ENCODE assay signal across 19 cellular contexts in genomic region chr2:62462211-62462610, GRCh38. TPM values are rescaled to one million over a fixed set of nuclear protein-coding genes. Genes with fewer than 3 reads are reported as not detected.
A peak's percentile ranks its signal among the peaks of the same experiment; 100 is the strongest.
DNase-seq lines count a peak whose midpoint lies in the region; ATAC-seq and TF ChIP-seq lines count a peak whose summit lies in the region.
"Had no signal": no experiment of that assay in that cellular context is flagged by ENCODE, and none has a peak within 500 bp of the region (broad histone marks: within the 10 kb centered on the region; RNA-seq: fewer than 3 reads in every experiment).

No MANE protein-coding gene starts in this region.

- no peaks in the 10 kb centered on the region for H3K4me1 Mint-ChIP-seq in stimulated activated naive CD8-positive, alpha-beta T cell treated with anti-CD3 and anti-CD28 coated beads, Interleukin-15, amount 100 ng/mL, for 72 hours
- peaks cover 47% of the 10 kb centered on the region for H3K4me1 Mint-ChIP-seq in nephron progenitor cell

- no peaks in the 10 kb centered on the region for H3K9me3 ChIP-seq in esophagus squamous epithelium
- H3K9me3 ChIP-seq in upper lobe of left lung = no peaks in the 10 kb centered on the region
- H3K9me3 ChIP-seq in testis = no peaks in the 10 kb centered on the region
- H3K9me3 ChIP-seq: BLaER1 had no signal

- H3K4me3 Mint-ChIP-seq in stimulated activated naive CD8-positive, alpha-beta T cell treated with anti-CD3 and anti-CD28 coated beads, Interleukin-15, amount 100 ng/mL, for 72 hours = no peak overlapping the region
- H3K4me3 Mint-ChIP-seq in nephron progenitor cell = no peak overlapping the region
- H3K4me3 Mint-ChIP-seq: CD8-positive, alpha-beta memory T cell had no signal

- no peaks in the 10 kb centered on the region for H3K36me3 Mint-ChIP-seq in nephron progenitor cell (ENCODE audit: low read depth)
- H3K36me3 Mint-ChIP-seq: CD8-positive, alpha-beta memory T cell had no signal

- peaks cover 8 to 63% (median 45%) of the 10 kb centered on the region in 3 donors for H3K4me1 ChIP-seq in esophagus squamous epithelium
- H3K4me1 ChIP-seq in upper lobe of left lung = peaks cover 6 to 22% (median 12%) of the 10 kb centered on the region in 4 donors
- peaks cover 9% of the 10 kb centered on the region for H3K4me1 ChIP-seq in testis

- H3K27me3 Mint-ChIP-seq in stimulated activated naive CD8-positive, alpha-beta T cell treated with anti-CD3 and anti-CD28 coated beads, Interleukin-15, amount 100 ng/mL, for 72 hours = peaks cover 5% of the 10 kb centered on the region
- peaks cover 17% of the 10 kb centered on the region for H3K27me3 Mint-ChIP-seq in nephron progenitor cell (ENCODE audit: low read depth, poor library complexity)
- H3K27me3 Mint-ChIP-seq: CD8-positive, alpha-beta memory T cell had no signal

- DNase-seq in stimulated activated naive CD8-positive, alpha-beta T cell treated with anti-CD3 and anti-CD28 coated beads, Interleukin-15, amount 100 ng/mL, for 72 hours = no peak
- DNase-seq in stimulated activated naive CD8-positive, alpha-beta T cell treated with anti-CD3 and anti-CD28 coated beads, Interleukin-15, Interleukin-2, amounts not matched to agents 100 U/mL and 50 U/mL, for 24 hours = no peak
- DNase-seq in esophagus squamous epithelium (lab: John Stamatoyannopoulos, UW) (no peak), nephron progenitor cell (no peak), DMS53 treated with DMSO at 0.1 percent for 48 hours (lab: John Stamatoyannopoulos, UW; ENCODE audit: unreplicated experiment) (no peak), upper lobe of left lung (no peak), brain microvascular endothelial cell (no peak), testis (no peak)
- DNase-seq: 8988T; CD8-positive, alpha-beta memory T cell; GF-D8; H7; NCI-H1417 treated with DMSO at 0.1 percent for 48 hours; NCI-H1930; NCI-H69; NK-92 treated with Interleukin-12 subunit alpha and Interleukin-12 subunit beta, amount 100 ng/mL, for 24 hours; SIG-M5 had no signal

- intact Hi-C loops in esophagus squamous epithelium (cut with DNase I) = no loop called here
- intact Hi-C loops in testis (cut with DNase I; ENCODE audit: low total_unique reads) = no loop called here

- in situ Hi-C loops in brain microvascular endothelial cell (cut with HindIII; ENCODE audit: low pct_ligation_motif_present, low sequenced_read_pairs) = no loop called here

- H3K27me3 ChIP-seq in esophagus squamous epithelium (no peaks in the 10 kb centered on the region), upper lobe of left lung (no peaks in the 10 kb centered on the region), brain microvascular endothelial cell (replicated peaks) (no peaks in the 10 kb centered on the region), testis (no peaks in the 10 kb centered on the region)

- WGBS in esophagus squamous epithelium, 2 donors = 75 to 85% methylated on average over 2 of the region's 2 CpGs
- 84 to 93% methylated on average over 2 of the region's 2 CpGs for WGBS in upper lobe of left lung, 2 donors
- WGBS in testis, 2 donors = 91 to 100% methylated on average over 2 of the region's 2 CpGs

- TF ChIP-seq CTCF in esophagus squamous epithelium (IDR thresholded peaks at IDR 0.05) (no peak), nephron progenitor cell (IDR thresholded peaks at IDR 0.05) (no peak), upper lobe of left lung (IDR thresholded peaks at IDR 0.05) (no peak), brain microvascular endothelial cell (IDR thresholded peaks at IDR 0.05; ENCODE audit: low read depth, low read length, missing control alignments) (no peak), testis (IDR thresholded peaks at IDR 0.05) (no peak)

- H3K27ac Mint-ChIP-seq in stimulated activated naive CD8-positive, alpha-beta T cell treated with anti-CD3 and anti-CD28 coated beads, Interleukin-15, amount 100 ng/mL, for 72 hours = peak overlapping the region in 1 of 2 donors; percentile 20
- peak overlapping the region; percentile 35 for H3K27ac Mint-ChIP-seq in nephron progenitor cell
- H3K27ac Mint-ChIP-seq: CD8-positive, alpha-beta memory T cell had no signal

- no peak for TF ChIP-seq POLR2A in esophagus squamous epithelium (IDR thresholded peaks at IDR 0.05)
- TF ChIP-seq POLR2A in upper lobe of left lung (IDR thresholded peaks at IDR 0.05) = no peak
- no peak for TF ChIP-seq POLR2A in testis (IDR thresholded peaks at IDR 0.05)

- peak; percentile 33 for ATAC-seq in stimulated activated naive CD8-positive, alpha-beta T cell treated with anti-CD3 and anti-CD28 coated beads, Interleukin-15, amount 100 ng/mL, for 72 hours
- no peak for ATAC-seq in stimulated activated naive CD8-positive, alpha-beta T cell treated with anti-CD3 and anti-CD28 coated beads, Interleukin-15, Interleukin-2, amounts not matched to agents 100 U/mL and 50 U/mL, for 24 hours
- ATAC-seq in upper lobe of left lung (ENCODE audit: low FRiP score in 2 of 2) = no peak

- H3K9me3 Mint-ChIP-seq in stimulated activated naive CD8-positive, alpha-beta T cell treated with anti-CD3 and anti-CD28 coated beads, Interleukin-15, amount 100 ng/mL, for 72 hours = no peaks in the 10 kb centered on the region
- no peaks in the 10 kb centered on the region for H3K9me3 Mint-ChIP-seq in nephron progenitor cell
- H3K9me3 Mint-ChIP-seq: CD8-positive, alpha-beta memory T cell had no signal

- H3K4me3 ChIP-seq in esophagus squamous epithelium (no peak overlapping the region), upper lobe of left lung (no peak overlapping the region), brain microvascular endothelial cell (ENCODE audit: low read depth, low read length) (no peak overlapping the region), testis (no peak overlapping the region)
- H3K4me3 ChIP-seq: BLaER1 had no signal

- no peak for TF ChIP-seq EP300 in upper lobe of left lung (IDR thresholded peaks at IDR 0.05)

- H3K36me3 ChIP-seq in esophagus squamous epithelium = no peaks in the 10 kb centered on the region
- no peaks in the 10 kb centered on the region for H3K36me3 ChIP-seq in upper lobe of left lung
- no peaks in the 10 kb centered on the region for H3K36me3 ChIP-seq in brain microvascular endothelial cell (replicated peaks)
- H3K36me3 ChIP-seq in testis (ENCODE audit: low read depth, missing control alignments) = no peaks in the 10 kb centered on the region
- H3K36me3 ChIP-seq: BLaER1 had no signal

- H3K27ac ChIP-seq in esophagus squamous epithelium (peak overlapping the region in 3 of 4 donors; percentile 16 to 47 (median 21)), upper lobe of left lung (no peak overlapping the region), brain microvascular endothelial cell (no peak overlapping the region), testis (no peak overlapping the region)
- H3K27ac ChIP-seq: BLaER1 had no signal

RNA-seq across cellular contexts. Expression of gene TMEM17, which starts 43.8 kb away (rescaled TPM):
- 1 to 10 TPM; 1.7 to 3.4 (median 2.7) TPM for total RNA-seq in esophagus squamous epithelium
- 1 to 10 TPM; 1.0 to 4.7 (median 2.2) TPM for total RNA-seq in upper lobe of left lung
- 1 to 10 TPM; 6.6 to 6.7 TPM for total RNA-seq in testis
- polyA plus RNA-seq in testis (ENCODE audit: insufficient read depth, low read depth, low replicate concordance) = 7.8 TPM
- total RNA-seq: OCI-LY7 had no signal
- polyA plus RNA-seq: CD8-positive, alpha-beta memory T cell had no signal

Comparison
In these comparisons a context has a peak if more than half of its experiments do, and no peak if none do; other contexts are left out.
1. H3K27ac ChIP-seq: peak in esophagus squamous epithelium (3 of 4); none in upper lobe of left lung (0 of 4), brain microvascular endothelial cell (single experiment) and testis (0 of 2).